16 cellular contexts compared by ENCODE assay signal in genomic region chr1:77511440-77511840, GRCh38.
DNase-seq lines count a peak whose midpoint lies in the region; TF ChIP-seq lines count a peak whose summit lies in the region.
"Had no signal": no experiment of that assay in that cellular context is flagged by ENCODE, and none has a peak within 500 bp of the region (broad histone marks: within the 10 kb centered on the region; RNA-seq: fewer than 3 reads in every experiment).

No MANE protein-coding gene starts in this region.

- H3K36me3 ChIP-seq in stomach, result no peaks in the 10 kb centered on the region
- H3K36me3 ChIP-seq: BE2C, tibial artery had no signal

- 75 to 90% (median 85%) methylated on average over 2 of the region's 2 CpGs for WGBS in stomach, 5 donors

- H3K4me3 ChIP-seq in stomach, result no peak overlapping the region
- H3K4me3 ChIP-seq: tibial artery had no signal

- peak overlapping the region; percentile 54 for H3K27ac ChIP-seq in caudate nucleus (ENCODE audit: low read depth, low read length)
- H3K27ac ChIP-seq in stomach, result no peak overlapping the region
- H3K27ac ChIP-seq: tibial artery had no signal

- TF ChIP-seq POLR2A in stomach (IDR thresholded peaks at IDR 0.05), result no peak

- no peaks in the 10 kb centered on the region for H3K27me3 ChIP-seq in stomach
- H3K27me3 ChIP-seq: BE2C, tibial artery had no signal

- TF ChIP-seq EP300 in stomach (IDR thresholded peaks at IDR 0.05), result no peak

- peaks cover 0 to 13% (median 7%) of the 10 kb centered on the region in 4 donors for H3K4me1 ChIP-seq in stomach
- H3K4me1 ChIP-seq: BE2C had no signal

- TF ChIP-seq CTCF in stomach (IDR thresholded peaks at IDR 0.05), result no peak

- intact Hi-C loops in stomach (cut with DNase I; ENCODE audit: low total_unique reads), result no loop called here

- H3K9me3 ChIP-seq in stomach, result no peaks in the 10 kb centered on the region
- H3K9me3 ChIP-seq: BE2C, tibial artery had no signal

- DNase-seq in AG08395 (ENCODE audit: low spot score), result peak; percentile 86
- peak; percentile 7 for DNase-seq in LoVo (ENCODE audit: low spot score)
- no peak for DNase-seq in caudate nucleus (lab: John Stamatoyannopoulos, UW)
- peak; percentile 90 for DNase-seq in kidney tubule cell (ENCODE audit: low spot score)
- DNase-seq in DMS153 treated with DMSO at 0.1 percent for 48 hours (lab: John Stamatoyannopoulos, UW; ENCODE audit: unreplicated experiment), result no peak
- no peak for DNase-seq in NCI-H345 (lab: John Stamatoyannopoulos, UW)
- no peak for DNase-seq in stomach
- no peak for DNase-seq in cerebellar nuclear complex (lab: John Stamatoyannopoulos, UW)
- DNase-seq: activated CD4-positive, alpha-beta T cell treated with anti-CD3 and anti-CD28 coated beads, Interleukin-2, amount 10 ng/mL, durations not matched to agents 7 days and 5 days; activated effector memory CD4-positive, alpha-beta T cell treated with Interleukin-2 at 50 U/mL for 16 hours; BE2C; hippocampal formation; mesendoderm; NCI-H1092; right cardiac atrium; tibial artery had no signal

Comparison
In these comparisons a context has a peak if more than half of its experiments do, and no peak if none do; other contexts are left out.
1. DNase-seq: peak in AG08395 (single experiment), LoVo (single experiment) and kidney tubule cell (single experiment); none in caudate nucleus (0 of 61), DMS153 treated with DMSO at 0.1 percent for 48 hours (single experiment), NCI-H345 (single experiment), stomach (single experiment) and cerebellar nuclear complex (0 of 2).